ENCODE assay signal across 9 cellular contexts in genomic region chr12:114476159-114476558, GRCh38.
A peak's percentile ranks its signal among the peaks of the same experiment; 100 is the strongest.
DNase-seq lines count a peak whose midpoint lies in the region; ATAC-seq and TF ChIP-seq lines count a peak whose summit lies in the region.
"Had no signal": no experiment of that assay in that cellular context is flagged by ENCODE, and none has a peak within 500 bp of the region (broad histone marks: within the 10 kb centered on the region; RNA-seq: fewer than 3 reads in every experiment).

No MANE protein-coding gene starts in this region.

- H3K27ac Mint-ChIP-seq in nephron, result no peak overlapping the region
- H3K27ac Mint-ChIP-seq: stimulated activated naive CD8-positive, alpha-beta T cell treated with anti-CD3 and anti-CD28 coated beads, Interleukin-15, Interleukin-2, amounts not matched to agents 100 ng/mL and 50 ng/mL, for 24 hours had no signal

- no peaks in the 10 kb centered on the region for H3K36me3 Mint-ChIP-seq in nephron (ENCODE audit: low read depth)

- peaks cover 99% of the 10 kb centered on the region for H3K27me3 Mint-ChIP-seq in nephron (ENCODE audit: low read depth)

- no peak overlapping the region for H3K4me3 ChIP-seq in coronary artery

- peak; percentile 23 for TF ChIP-seq CTCF in coronary artery (IDR thresholded peaks at IDR 0.05)
- TF ChIP-seq CTCF in nephron (IDR thresholded peaks at IDR 0.05; ENCODE audit: unreplicated experiment in 3 of 3), result peak; percentile 14 to 31 (median 18)

- H3K9me3 Mint-ChIP-seq in nephron, result peaks cover 2% of the 10 kb centered on the region
- H3K9me3 Mint-ChIP-seq: stimulated activated naive CD8-positive, alpha-beta T cell treated with anti-CD3 and anti-CD28 coated beads, Interleukin-15, Interleukin-2, amounts not matched to agents 100 ng/mL and 50 ng/mL, for 24 hours had no signal

- no peaks in the 10 kb centered on the region for H3K4me1 Mint-ChIP-seq in nephron

- H3K27ac ChIP-seq in coronary artery, result no peak overlapping the region

- ATAC-seq in HG03095 (IDR thresholded peaks at IDR 0.05; ENCODE audit: unreplicated experiment), result no peak
- ATAC-seq in GM18511 (IDR thresholded peaks at IDR 0.05; ENCODE audit: unreplicated experiment), result no peak

- no peak overlapping the region for H3K4me3 Mint-ChIP-seq in nephron
- H3K4me3 Mint-ChIP-seq: stimulated activated naive CD8-positive, alpha-beta T cell treated with anti-CD3 and anti-CD28 coated beads, Interleukin-15, Interleukin-2, amounts not matched to agents 100 ng/mL and 50 ng/mL, for 24 hours had no signal

- peak; percentile 69 for DNase-seq in EH (ENCODE audit: low read depth)
- DNase-seq in NCI-H2171 treated with DMSO at 0.1 percent for 48 hours (lab: John Stamatoyannopoulos, UW), result peak; percentile 40
- no peak for DNase-seq in coronary artery (ENCODE audit: low spot score)
- DNase-seq in CD1c-positive myeloid dendritic cell (ENCODE audit: extremely low spot score), result no peak
- no peak for DNase-seq in T-helper 2 cell

Comparison
In these comparisons a context has a peak if more than half of its experiments do, and no peak if none do; other contexts are left out.
1. DNase-seq: peak in EH (single experiment) and NCI-H2171 treated with DMSO at 0.1 percent for 48 hours (single experiment); none in coronary artery (single experiment), CD1c-positive myeloid dendritic cell (single experiment) and T-helper 2 cell (0 of 5).